ENCODE assay signal across 8 cellular contexts in the genomic region with DNA sequence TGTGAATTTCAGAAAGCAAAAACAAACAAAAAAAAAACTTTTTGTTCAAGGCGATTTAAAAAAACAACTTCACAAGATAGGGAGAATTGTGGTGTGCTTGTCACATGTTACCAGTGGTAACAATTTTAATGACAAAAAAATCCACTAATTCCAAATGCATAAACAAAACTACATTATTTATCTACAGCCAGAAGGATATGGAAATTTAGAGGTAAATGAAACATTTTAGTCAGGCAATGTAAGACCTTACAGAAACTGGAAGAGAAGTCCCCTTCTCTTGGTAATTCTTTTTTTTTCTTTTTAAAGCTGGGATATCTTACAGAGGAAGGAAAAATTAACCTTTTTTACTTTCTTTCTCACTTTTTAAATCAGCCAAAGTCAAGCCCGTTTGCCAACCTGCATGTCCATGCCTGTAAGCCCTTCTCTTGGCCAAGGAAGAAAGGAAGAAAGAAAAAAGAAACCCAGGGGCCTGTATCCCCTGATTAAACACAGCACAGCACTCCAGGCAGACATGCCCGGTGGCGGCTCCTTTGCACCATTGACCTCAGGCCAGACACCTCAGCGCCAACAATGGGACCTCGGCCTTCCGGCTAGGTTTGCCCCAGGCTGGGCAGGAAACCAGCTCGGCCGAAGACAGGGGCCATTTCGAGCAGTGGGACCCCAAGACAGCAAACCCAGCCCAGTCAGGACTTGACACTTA. TPM values are rescaled to one million over a fixed set of nuclear protein-coding genes. Genes with fewer than 3 reads are reported as not detected.
DNase-seq lines count a peak whose midpoint lies in the region; ATAC-seq and TF ChIP-seq lines count a peak whose summit lies in the region.
"Had no signal": no experiment of that assay in that cellular context is flagged by ENCODE, and none has a peak within 500 bp of the region (broad histone marks: within the 10 kb centered on the region; RNA-seq: fewer than 3 reads in every experiment).

No MANE protein-coding gene starts in this region.

- H3K9ac ChIP-seq in HUES6 (ENCODE audit: low read length) (peak overlapping the region; percentile 93), duodenal mucosa (ENCODE audit: low read depth in 1 of 2, low read length in 2 of 2) (no peak overlapping the region)

- no peak overlapping the region for H3K27ac Mint-ChIP-seq in Calu3 (ENCODE audit: unreplicated experiment)

- CTCF ChIA-PET in Calu3 (lab: Charles Lee) = interaction anchor here (1.0 to 1.1 kb wide), 2 partner anchors 10 to 462 kb away, joined by 3 read pairs; no protein-coding TSS in a partner anchor

- H3K9me3 ChIP-seq in HUES6 (ENCODE audit: control insufficient read depth, insufficient read depth, low read depth, low read length) (no peaks in the 10 kb centered on the region), duodenal mucosa (ENCODE audit: control insufficient read depth in 1 of 2, low read length in 2 of 2) (no peaks in the 10 kb centered on the region), psoas muscle (no peaks in the 10 kb centered on the region)

- peak overlapping the region; percentile 48; the same call in 1 of the 2 replicates for H3K4me3 ChIP-seq in HUES6 (ENCODE audit: low read depth, low read length)
- H3K4me3 ChIP-seq in duodenal mucosa (ENCODE audit: low read depth in 1 of 2, low read length in 2 of 2) = no peak overlapping the region
- H3K4me3 ChIP-seq in psoas muscle = peak overlapping the region; percentile 79

- no peak for ATAC-seq in psoas muscle
- ATAC-seq in HG02870 (IDR thresholded peaks at IDR 0.05; ENCODE audit: unreplicated experiment) = no peak

- H3K9me3 Mint-ChIP-seq in Calu3 (ENCODE audit: low read depth, unreplicated experiment) = no peaks in the 10 kb centered on the region

- H3K27me3 ChIP-seq in HUES6 (ENCODE audit: control insufficient read depth, insufficient read depth, low read length) = peaks cover 100% of the 10 kb centered on the region
- H3K27me3 ChIP-seq in duodenal mucosa (ENCODE audit: control insufficient read depth in 1 of 2, insufficient read depth in 2 of 2, low read length in 2 of 2) = peaks cover 94 to 98% of the 10 kb centered on the region in 2 donors
- no peaks in the 10 kb centered on the region for H3K27me3 ChIP-seq in psoas muscle (ENCODE audit: insufficient read depth in 3 of 3, low read length in 2 of 3)

- BruUV-seq in Calu3 (replicated peaks; lab: Mats Ljungman, UMichigan) = TSS peak; percentile 45

- TF ChIP-seq CTCF in Calu3 (IDR thresholded peaks at IDR 0.05; ENCODE audit: unreplicated experiment) (no peak), psoas muscle (IDR thresholded peaks at IDR 0.05) (no peak)

- no peak for DNase-seq in Calu3
- peak in 1 of 2 donors; percentile 75 for DNase-seq in psoas muscle
- no peak for DNase-seq in OCI-M1 (lab: John Stamatoyannopoulos, UW)
- DNase-seq in mucosa of gallbladder (ENCODE audit: low spot score) = no peak

- peaks cover 37% of the 10 kb centered on the region for H3K4me1 Mint-ChIP-seq in Calu3 (ENCODE audit: low read depth, unreplicated experiment)

- H3K36me3 ChIP-seq in HUES6 (ENCODE audit: control insufficient read depth, insufficient read depth, low read length) (no peaks in the 10 kb centered on the region), duodenal mucosa (ENCODE audit: control insufficient read depth in 1 of 2, insufficient read depth in 2 of 2, low read length in 2 of 2) (no peaks in the 10 kb centered on the region), psoas muscle (ENCODE audit: insufficient read depth in 1 of 2, low read depth in 1 of 2) (no peaks in the 10 kb centered on the region)

- peak overlapping the region; percentile 72 for H3K4me3 Mint-ChIP-seq in Calu3 (ENCODE audit: low read depth, unreplicated experiment)

- no peaks in the 10 kb centered on the region for H3K27me3 Mint-ChIP-seq in Calu3 (ENCODE audit: unreplicated experiment)

- H3K27ac ChIP-seq in HUES6 (ENCODE audit: low read depth, low read length) (no peak overlapping the region; the same call in 1 of the 2 replicates), duodenal mucosa (ENCODE audit: low read depth, low read length) (peak overlapping the region; percentile 17), psoas muscle (peak overlapping the region; percentile 92)

- intact Hi-C loops in Calu3 (cut with micrococcal nuclease; ENCODE audit: unreplicated experiment) (no loop called here), psoas muscle (cut with DNase I) (no loop called here)

- 11 to 25% (median 17%) methylated on average over 10 of the region's 10 CpGs for WGBS in psoas muscle, 3 donors

- peaks cover 17% of the 10 kb centered on the region for H3K4me1 ChIP-seq in HUES6 (ENCODE audit: control insufficient read depth, insufficient read depth, low read length)
- H3K4me1 ChIP-seq in duodenal mucosa (ENCODE audit: control insufficient read depth in 1 of 2, insufficient read depth in 2 of 2, low read length in 2 of 2) = peaks cover 0 to 5% of the 10 kb centered on the region in 2 donors
- peaks cover 17% of the 10 kb centered on the region for H3K4me1 ChIP-seq in psoas muscle

- peaks cover 44% of the 10 kb centered on the region for H3K36me3 Mint-ChIP-seq in Calu3 (ENCODE audit: insufficient read depth, unreplicated experiment)

RNA-seq across cellular contexts. Expression of a gene that starts 3.0 kb away (rescaled TPM):
- total RNA-seq in Calu3 (2022) = 11.8 and 12.1 TPM in 2 replicates
- 10 to 100 TPM in 2 of 4 donors, under 1 TPM in 1, not detected in 1; 0.81 to 34.3 (median 19.2) TPM for total RNA-seq in psoas muscle
- 10 to 100 TPM; 17.2 to 77.5 (median 32.0) TPM for polyA plus RNA-seq in psoas muscle
- 0.12 TPM for total RNA-seq in mucosa of gallbladder
- total RNA-seq: bronchial epithelial cell had no signal

RNA-seq across cellular contexts. Expression of a gene that starts 5.7 kb away (rescaled TPM):
- total RNA-seq in Calu3 (2022) (1.7 and 2.5 TPM in 2 replicates), psoas muscle (10 to 100 TPM in 1 of 4 donors, 1 to 10 TPM in 1, under 1 TPM in 1, not detected in 1; 0.81 to 19.9 (median 4.9) TPM), mucosa of gallbladder (0.17 TPM)
- 10 to 100 TPM; 13.8 to 55.9 (median 18.2) TPM for polyA plus RNA-seq in psoas muscle
- total RNA-seq: bronchial epithelial cell had no signal

RNA-seq across cellular contexts. Expression of a gene that starts 13.9 kb away (rescaled TPM):
- total RNA-seq in Calu3 (2022) = 0.39 and 0.54 TPM in 2 replicates
- 1 to 10 TPM in 1 of 4 donors, not detected in 3; 1.1 TPM for total RNA-seq in psoas muscle
- under 1 TPM; 0.08 to 0.90 (median 0.25) TPM for polyA plus RNA-seq in psoas muscle
- total RNA-seq in mucosa of gallbladder = not detected
- total RNA-seq: bronchial epithelial cell had no signal

RNA-seq across cellular contexts. Expression of a gene that starts 14.6 kb away (rescaled TPM):
- total RNA-seq in Calu3 (2022) (not detected in 2 replicates), psoas muscle (1 to 10 TPM; 4.7 to 8.4 (median 6.7) TPM), mucosa of gallbladder (not detected)
- 10 to 100 TPM in 1 of 3 donors, 1 to 10 TPM in 2; 2.9 to 10.2 (median 6.2) TPM for polyA plus RNA-seq in psoas muscle
- total RNA-seq: bronchial epithelial cell had no signal

RNA-seq across cellular contexts. Expression of a gene that starts 18.7 kb away (rescaled TPM):
- 15.9 and 20.9 TPM in 2 replicates for total RNA-seq in Calu3 (2022)
- 1 to 10 TPM; 3.3 to 5.6 (median 4.2) TPM for total RNA-seq in psoas muscle
- 1 to 10 TPM in 1 of 3 donors, under 1 TPM in 2; 0.65 to 2.6 (median 0.97) TPM for polyA plus RNA-seq in psoas muscle
- 1.8 TPM for total RNA-seq in mucosa of gallbladder
- total RNA-seq: bronchial epithelial cell had no signal

Comparison
In these comparisons a context has a peak if more than half of its experiments do, and no peak if none do; other contexts are left out.
1. H3K4me3 ChIP-seq: peak in HUES6 (single experiment) and psoas muscle (single experiment); none in duodenal mucosa (0 of 2).